In genomic region chr1:168469690-168470089, GRCh38 we compare ENCODE assay signal across 8 cellular contexts.
DNase-seq lines count a peak whose midpoint lies in the region; ATAC-seq and TF ChIP-seq lines count a peak whose summit lies in the region.

No MANE protein-coding gene starts in this region.

- no peaks in the 10 kb centered on the region for H4K20me1 ChIP-seq in DND-41 (ENCODE audit: insufficient read depth, low read length)

- H2AFZ ChIP-seq in DND-41 (ENCODE audit: low read depth, low read length): no peak overlapping the region

- H3K4me1 ChIP-seq in DND-41 (ENCODE audit: insufficient read depth, low read length) (peaks cover 36% of the 10 kb centered on the region), ascending aorta (peaks cover 3 to 22% of the 10 kb centered on the region in 2 donors), lower lobe of right lung (peaks cover 48% of the 10 kb centered on the region)

- TF ChIP-seq CTCF in DND-41 (IDR thresholded peaks at IDR 0.05; ENCODE audit: borderline replicate concordance, extremely low read depth, low read length, poor library complexity, severe bottlenecking) (no peak), ascending aorta (IDR thresholded peaks at IDR 0.05) (no peak), lower lobe of right lung (IDR thresholded peaks at IDR 0.05) (no peak)

- intact Hi-C loops in ascending aorta (cut with DNase I) (no loop called here), lower lobe of right lung (cut with DNase I) (no loop called here)

- H3K27me3 ChIP-seq in DND-41 (ENCODE audit: insufficient read depth, low read length, poor library complexity) (no peaks in the 10 kb centered on the region), ascending aorta (no peaks in the 10 kb centered on the region), lower lobe of right lung (ENCODE audit: low read depth) (no peaks in the 10 kb centered on the region)

- no peak overlapping the region for H3K4me3 ChIP-seq in DND-41 (ENCODE audit: low read depth in 1 of 2, low read length in 2 of 2)
- no peak overlapping the region for H3K4me3 ChIP-seq in ascending aorta
- H3K4me3 ChIP-seq in lower lobe of right lung: no peak overlapping the region

- ATAC-seq in DND-41 (ENCODE audit: insufficient read depth, low read depth): peak; percentile 51; the same call in 2 of the 3 replicates
- ATAC-seq in lower lobe of right lung: peak; percentile 57 to 72
- no peak for ATAC-seq in GM19324 (IDR thresholded peaks at IDR 0.05; ENCODE audit: low FRiP score, unreplicated experiment)

- H3K9ac ChIP-seq in DND-41 (ENCODE audit: low read depth, low read length): no peak overlapping the region

- H3K9me3 ChIP-seq in DND-41 (ENCODE audit: insufficient read depth, low read length, severe bottlenecking): peaks cover 9% of the 10 kb centered on the region
- no peaks in the 10 kb centered on the region for H3K9me3 ChIP-seq in ascending aorta
- H3K9me3 ChIP-seq in lower lobe of right lung: peaks cover 4% of the 10 kb centered on the region

- H3K4me2 ChIP-seq in DND-41 (ENCODE audit: insufficient read depth, low read length): no peak overlapping the region

- DNase-seq in DND-41: peak; percentile 41
- peak; percentile 17 for DNase-seq in OCI-M2 (lab: John Stamatoyannopoulos, UW; ENCODE audit: unreplicated experiment)
- DNase-seq in ascending aorta (ENCODE audit: low spot score in 2 of 2): peak; percentile 12 to 83
- no peak for DNase-seq in lower lobe of right lung
- DNase-seq in ureter (ENCODE audit: low spot score): peak; percentile 54
- no peak for DNase-seq in superior temporal gyrus (ENCODE audit: extremely low spot score)
- no peak for DNase-seq in nucleus accumbens (lab: John Stamatoyannopoulos, UW)

- H3K36me3 ChIP-seq in DND-41 (ENCODE audit: insufficient read depth, low read length) (no peaks in the 10 kb centered on the region), ascending aorta (no peaks in the 10 kb centered on the region), lower lobe of right lung (no peaks in the 10 kb centered on the region)

- no peaks in the 10 kb centered on the region for H3K79me2 ChIP-seq in DND-41 (ENCODE audit: insufficient read depth, low read length)

- H3K27ac ChIP-seq in DND-41 (ENCODE audit: low read length) (no peak overlapping the region), ascending aorta (peak overlapping the region; percentile 54 to 61), lower lobe of right lung (no peak overlapping the region)

Comparison
In these comparisons a context has a peak if more than half of its experiments do, and no peak if none do; other contexts are left out.
1. DNase-seq: peak in DND-41 (single experiment), OCI-M2 (single experiment), ascending aorta (2 of 2) and ureter (single experiment); none in lower lobe of right lung (single experiment), superior temporal gyrus (single experiment) and nucleus accumbens (0 of 56).
2. H3K27ac ChIP-seq: peak in ascending aorta (2 of 2); none in DND-41 (single experiment) and lower lobe of right lung (single experiment).